ENCODE assay signal across 25 cellular contexts in the genomic region with DNA sequence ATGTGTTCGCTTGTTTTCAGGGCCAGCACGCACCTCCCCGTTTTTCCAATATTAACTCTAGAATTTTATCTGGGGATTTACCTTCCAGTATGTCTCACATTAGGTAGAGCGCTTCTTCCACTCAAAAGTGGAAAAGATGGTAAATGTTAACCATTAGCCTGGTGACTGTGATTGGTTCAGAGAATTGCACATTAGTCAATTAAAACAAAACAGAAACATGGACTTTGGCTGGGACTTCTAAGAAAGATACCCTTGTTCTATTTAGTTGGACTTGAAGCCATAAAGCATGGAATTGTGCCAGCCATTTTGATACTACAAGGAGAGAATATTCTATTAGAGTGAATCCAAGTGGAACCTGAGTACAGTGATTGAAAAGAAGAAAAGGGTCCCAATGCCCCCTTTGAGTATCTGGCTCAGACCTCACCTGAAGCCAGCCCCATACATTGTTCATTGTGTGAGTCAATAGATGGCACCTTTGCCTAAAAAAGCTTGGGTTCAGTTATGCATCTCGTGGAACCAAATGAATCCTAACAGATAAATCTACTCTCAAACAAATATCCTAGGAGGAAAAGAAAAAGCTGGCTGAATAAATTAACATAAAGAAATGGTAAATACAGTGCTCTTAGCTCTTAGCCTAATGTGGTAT.
DNase-seq lines count a peak whose midpoint lies in the region; ATAC-seq, FAIRE-seq and TF ChIP-seq lines count a peak whose summit lies in the region.
"Had no signal": no experiment of that assay in that cellular context is flagged by ENCODE, and none has a peak within 500 bp of the region (broad histone marks: within the 10 kb centered on the region; RNA-seq: fewer than 3 reads in every experiment).

No MANE protein-coding gene starts in this region.

- TF ChIP-seq CTCF in GM13977 (IDR thresholded peaks at IDR 0.05; ENCODE audit: extremely low read depth, insufficient read depth, missing control alignments): peak; percentile 2
- TF ChIP-seq CTCF in colonic mucosa (IDR thresholded peaks at IDR 0.05): no peak
- TF ChIP-seq CTCF in liver (IDR thresholded peaks at IDR 0.05; ENCODE audit: low read depth, low read length, missing input control): no peak

- ATAC-seq in GM21576 (IDR thresholded peaks at IDR 0.05; ENCODE audit: unreplicated experiment) (no peak), T-helper 17 cell (no peak)
- ATAC-seq: A549, GM12878 had no signal

- peak; percentile 75 for FAIRE-seq in small intestine (lab: Jason Lieb, UNC)
- FAIRE-seq: A549, GM12878, H1 had no signal

- 38% methylated on average over 5 of the region's 5 CpGs for WGBS in liver
- 24 to 71% (median 46%) methylated on average over 5 of the region's 5 CpGs for WGBS in small intestine, 3 donors

- no peaks in the 10 kb centered on the region for H3K36me3 Mint-ChIP-seq in T-helper 17 cell (ENCODE audit: low read depth)

- intact Hi-C loops in colonic mucosa (cut with DNase I): loop anchor here (10.0 kb wide), 1 partner anchor 349 kb away; a partner anchor contains a TSS

- in situ Hi-C loops in GM13977 (cut with MboI; ENCODE audit: low pct_unique_long_range_greater_than_20kb, low sequenced_read_pairs, unreplicated experiment): no loop called here

- H3K9me3 ChIP-seq in colonic mucosa: no peaks in the 10 kb centered on the region
- H3K9me3 ChIP-seq in liver (ENCODE audit: control insufficient read depth in 4 of 4, low read length in 3 of 4): no peaks in the 10 kb centered on the region
- no peaks in the 10 kb centered on the region for H3K9me3 ChIP-seq in small intestine (ENCODE audit: control insufficient read depth, low read depth)
- no peaks in the 10 kb centered on the region for H3K9me3 ChIP-seq in T-helper 17 cell (ENCODE audit: control insufficient read depth, low read length, poor library complexity, severe bottlenecking)
- H3K9me3 ChIP-seq: A549, BLaER1, Caco-2, SK-N-SH had no signal

- H3K4me3 ChIP-seq in colonic mucosa: no peak overlapping the region
- H3K4me3 ChIP-seq in liver (ENCODE audit: low read depth in 1 of 3, low read length in 3 of 3): no peak overlapping the region
- no peak overlapping the region for H3K4me3 ChIP-seq in small intestine (ENCODE audit: low read depth in 1 of 2, low read length in 2 of 2)
- H3K4me3 ChIP-seq: A549, BLaER1, GM12878, MG63, PC-9 had no signal

- H3K27me3 ChIP-seq in colonic mucosa: no peaks in the 10 kb centered on the region
- H3K27me3 ChIP-seq in liver (ENCODE audit: control insufficient read depth in 4 of 4, insufficient read depth in 4 of 4, low read length in 3 of 4): no peaks in the 10 kb centered on the region
- H3K27me3 ChIP-seq in small intestine (ENCODE audit: control insufficient read depth in 2 of 2, insufficient read depth in 2 of 2, low read length in 2 of 2): no peaks in the 10 kb centered on the region
- H3K27me3 ChIP-seq: BLaER1, MG63 had no signal

- no peaks in the 10 kb centered on the region for H3K27me3 Mint-ChIP-seq in T-helper 17 cell

- no peaks in the 10 kb centered on the region for H3K4me1 ChIP-seq in colonic mucosa
- H3K4me1 ChIP-seq in liver (ENCODE audit: control insufficient read depth in 4 of 4, insufficient read depth in 4 of 4, low read length in 3 of 4): peaks cover 3 to 16% (median 15%) of the 10 kb centered on the region in 4 donors
- H3K4me1 ChIP-seq in small intestine (ENCODE audit: control insufficient read depth in 2 of 2, insufficient read depth in 1 of 2, low read depth in 1 of 2, low read length in 1 of 2): peaks cover 3 to 4% of the 10 kb centered on the region in 2 donors
- H3K4me1 ChIP-seq: BLaER1, Caco-2 had no signal

- H3K9ac ChIP-seq in colonic mucosa (ENCODE audit: low read depth in 2 of 2, low read length in 2 of 2): no peak overlapping the region
- H3K9ac ChIP-seq in liver (ENCODE audit: low read depth in 1 of 2, low read length in 2 of 2): no peak overlapping the region
- H3K9ac ChIP-seq: BLaER1, SK-N-SH had no signal

- DNase-seq in GM13977 (ENCODE audit: low spot score) (no peak), colonic mucosa (peak; percentile 53), small intestine (peak; percentile 93), globus pallidus (ENCODE audit: low spot score) (no peak), T-helper 17 cell (no peak)
- DNase-seq: Caco-2; CD4-positive, alpha-beta T cell; DMS 273 treated with DMSO at 0.1 percent for 48 hours; DMS79 treated with DMSO at 0.1 percent for 48 hours; Kasumi-1; MG63; NCI-H1048; NCI-H1436; NCI-H187 treated with DMSO at 0.1 percent for 48 hours; NCI-H2107; PC-9; RPMI8226; SHP77 treated with DMSO at 0.1 percent for 48 hours; SK-N-SH had no signal

- H3K36me3 ChIP-seq in colonic mucosa (no peaks in the 10 kb centered on the region), liver (ENCODE audit: control insufficient read depth in 4 of 4, insufficient read depth in 3 of 4, low read depth in 1 of 4, low read length in 3 of 4) (no peaks in the 10 kb centered on the region), small intestine (ENCODE audit: control insufficient read depth in 2 of 2, insufficient read depth in 2 of 2, low read length in 2 of 2) (no peaks in the 10 kb centered on the region)
- H3K36me3 ChIP-seq: BLaER1, MG63 had no signal

- H3K27ac ChIP-seq in colonic mucosa (peak overlapping the region; percentile 40), liver (ENCODE audit: low read depth in 1 of 2, low read length in 2 of 2) (peak overlapping the region; percentile 32 to 61), small intestine (ENCODE audit: low read depth in 1 of 2, low read length in 1 of 2) (no peak overlapping the region)
- H3K27ac ChIP-seq: A549, BLaER1, PC-9 had no signal

- H3K27ac Mint-ChIP-seq in T-helper 17 cell: no peak overlapping the region
- H3K27ac Mint-ChIP-seq: CD4-positive, alpha-beta T cell had no signal

- H3K4me3 Mint-ChIP-seq in T-helper 17 cell: no peak overlapping the region
- H3K4me3 Mint-ChIP-seq: CD4-positive, alpha-beta T cell had no signal

- H3K4me1 Mint-ChIP-seq in T-helper 17 cell: peaks cover 3% of the 10 kb centered on the region

- peak; percentile 47 to 61 for TF ChIP-seq RAD21 in liver (IDR thresholded peaks at IDR 0.05)

TF ChIP-seq in liver, 16 proteins besides CTCF, POLR2A, EP300 and RAD21 (continues in another document):
- TF ChIP-seq HNF4G (IDR thresholded peaks at IDR 0.05) (peak; percentile 94), RXRA (IDR thresholded peaks at IDR 0.05) (peak; percentile 65 to 70), JUND (IDR thresholded peaks at IDR 0.05) (peak; percentile 27 to 33), EGR1 (IDR thresholded peaks at IDR 0.05; ENCODE audit: low read depth in 2 of 2) (no peak), HNF4A (conservative IDR thresholded peaks at IDR 0.05) (peak; percentile 96 to 100), FOXA1 (IDR thresholded peaks at IDR 0.05) (no peak), YY1 (IDR thresholded peaks at IDR 0.05) (peak; percentile 66), TAF1 (conservative IDR thresholded peaks at IDR 0.05) (no peak), SP1 (IDR thresholded peaks at IDR 0.05) (peak; percentile 80), NR2F2 (IDR thresholded peaks at IDR 0.05) (peak; percentile 19), FOXA2 (IDR thresholded peaks at IDR 0.05) (no peak)
- TF ChIP-seq, protein P1, sequence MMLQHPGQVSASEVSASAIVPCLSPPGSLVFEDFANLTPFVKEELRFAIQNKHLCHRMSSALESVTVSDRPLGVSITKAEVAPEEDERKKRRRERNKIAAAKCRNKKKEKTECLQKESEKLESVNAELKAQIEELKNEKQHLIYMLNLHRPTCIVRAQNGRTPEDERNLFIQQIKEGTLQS (IDR thresholded peaks at IDR 0.05): peak; percentile 49
- TF ChIP-seq, protein P2, sequence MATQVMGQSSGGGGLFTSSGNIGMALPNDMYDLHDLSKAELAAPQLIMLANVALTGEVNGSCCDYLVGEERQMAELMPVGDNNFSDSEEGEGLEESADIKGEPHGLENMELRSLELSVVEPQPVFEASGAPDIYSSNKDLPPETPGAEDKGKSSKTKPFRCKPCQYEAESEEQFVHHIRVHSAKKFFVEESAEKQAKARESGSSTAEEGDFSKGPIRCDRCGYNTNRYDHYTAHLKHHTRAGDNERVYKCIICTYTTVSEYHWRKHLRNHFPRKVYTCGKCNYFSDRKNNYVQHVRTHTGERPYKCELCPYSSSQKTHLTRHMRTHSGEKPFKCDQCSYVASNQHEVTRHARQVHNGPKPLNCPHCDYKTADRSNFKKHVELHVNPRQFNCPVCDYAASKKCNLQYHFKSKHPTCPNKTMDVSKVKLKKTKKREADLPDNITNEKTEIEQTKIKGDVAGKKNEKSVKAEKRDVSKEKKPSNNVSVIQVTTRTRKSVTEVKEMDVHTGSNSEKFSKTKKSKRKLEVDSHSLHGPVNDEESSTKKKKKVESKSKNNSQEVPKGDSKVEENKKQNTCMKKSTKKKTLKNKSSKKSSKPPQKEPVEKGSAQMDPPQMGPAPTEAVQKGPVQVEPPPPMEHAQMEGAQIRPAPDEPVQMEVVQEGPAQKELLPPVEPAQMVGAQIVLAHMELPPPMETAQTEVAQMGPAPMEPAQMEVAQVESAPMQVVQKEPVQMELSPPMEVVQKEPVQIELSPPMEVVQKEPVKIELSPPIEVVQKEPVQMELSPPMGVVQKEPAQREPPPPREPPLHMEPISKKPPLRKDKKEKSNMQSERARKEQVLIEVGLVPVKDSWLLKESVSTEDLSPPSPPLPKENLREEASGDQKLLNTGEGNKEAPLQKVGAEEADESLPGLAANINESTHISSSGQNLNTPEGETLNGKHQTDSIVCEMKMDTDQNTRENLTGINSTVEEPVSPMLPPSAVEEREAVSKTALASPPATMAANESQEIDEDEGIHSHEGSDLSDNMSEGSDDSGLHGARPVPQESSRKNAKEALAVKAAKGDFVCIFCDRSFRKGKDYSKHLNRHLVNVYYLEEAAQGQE (IDR thresholded peaks at IDR 0.05): peak; percentile 20
- TF ChIP-seq, protein P3, sequence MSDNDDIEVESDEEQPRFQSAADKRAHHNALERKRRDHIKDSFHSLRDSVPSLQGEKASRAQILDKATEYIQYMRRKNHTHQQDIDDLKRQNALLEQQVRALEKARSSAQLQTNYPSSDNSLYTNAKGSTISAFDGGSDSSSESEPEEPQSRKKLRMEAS (IDR thresholded peaks at IDR 0.05): no peak
- TF ChIP-seq, protein P4, sequence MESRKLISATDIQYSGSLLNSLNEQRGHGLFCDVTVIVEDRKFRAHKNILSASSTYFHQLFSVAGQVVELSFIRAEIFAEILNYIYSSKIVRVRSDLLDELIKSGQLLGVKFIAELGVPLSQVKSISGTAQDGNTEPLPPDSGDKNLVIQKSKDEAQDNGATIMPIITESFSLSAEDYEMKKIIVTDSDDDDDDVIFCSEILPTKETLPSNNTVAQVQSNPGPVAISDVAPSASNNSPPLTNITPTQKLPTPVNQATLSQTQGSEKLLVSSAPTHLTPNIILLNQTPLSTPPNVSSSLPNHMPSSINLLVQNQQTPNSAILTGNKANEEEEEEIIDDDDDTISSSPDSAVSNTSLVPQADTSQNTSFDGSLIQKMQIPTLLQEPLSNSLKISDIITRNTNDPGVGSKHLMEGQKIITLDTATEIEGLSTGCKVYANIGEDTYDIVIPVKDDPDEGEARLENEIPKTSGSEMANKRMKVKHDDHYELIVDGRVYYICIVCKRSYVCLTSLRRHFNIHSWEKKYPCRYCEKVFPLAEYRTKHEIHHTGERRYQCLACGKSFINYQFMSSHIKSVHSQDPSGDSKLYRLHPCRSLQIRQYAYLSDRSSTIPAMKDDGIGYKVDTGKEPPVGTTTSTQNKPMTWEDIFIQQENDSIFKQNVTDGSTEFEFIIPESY (IDR thresholded peaks at IDR 0.05): peak; percentile 43

Comparison
In these comparisons a context has a peak if more than half of its experiments do, and no peak if none do; other contexts are left out.
1. DNase-seq: peak in colonic mucosa (single experiment) and small intestine (single experiment); none in GM13977 (single experiment), globus pallidus (single experiment) and T-helper 17 cell (0 of 3).
2. H3K27ac ChIP-seq: peak in colonic mucosa (single experiment) and liver (2 of 2); none in small intestine (0 of 2).